ENCODE assay signal across 8 cellular contexts in the genomic region with DNA sequence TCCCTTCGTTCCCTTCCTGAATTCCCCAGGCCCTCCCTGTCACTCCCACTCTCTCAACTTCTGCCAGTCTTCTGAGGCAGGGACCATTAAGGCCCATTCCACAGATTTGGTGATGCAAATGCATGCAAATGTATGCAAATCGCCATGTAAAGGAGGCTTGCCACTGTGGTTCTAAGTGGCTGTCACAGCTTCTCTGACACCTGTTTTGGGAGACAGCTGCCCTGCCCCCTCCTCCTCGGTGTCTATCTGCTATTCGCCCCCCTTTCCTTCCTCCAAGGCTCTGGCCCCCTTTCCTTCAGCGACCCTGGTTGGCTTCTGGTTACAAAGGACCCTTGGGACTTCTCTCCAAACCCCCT. TPM values are rescaled to one million over a fixed set of nuclear protein-coding genes. Genes with fewer than 3 reads are reported as not detected.
DNase-seq lines count a peak whose midpoint lies in the region; ATAC-seq, FAIRE-seq and TF ChIP-seq lines count a peak whose summit lies in the region.

No MANE protein-coding gene starts in this region.

- ATAC-seq in HG03432 (IDR thresholded peaks at IDR 0.05; ENCODE audit: unreplicated experiment) (no peak), left lung (no peak), GM18505 (IDR thresholded peaks at IDR 0.05; ENCODE audit: unreplicated experiment) (no peak)

- no peak for TF ChIP-seq CTCF in epithelial cell of esophagus (IDR thresholded peaks at IDR 0.05; ENCODE audit: insufficient read depth, low read depth, low read length, missing control alignments)
- no peak for TF ChIP-seq CTCF in prostate gland (IDR thresholded peaks at IDR 0.05)
- no peak for TF ChIP-seq CTCF in left lung (IDR thresholded peaks at IDR 0.05)

- intact Hi-C loops in prostate gland (cut with DNase I) (loop anchor here (2.0 kb wide), 2 partner anchors 186 to 268 kb away; a partner anchor contains a TSS), left lung (cut with DNase I) (loop anchor here in 1 of 2 donors (5.0 kb wide), 1 partner anchor 270 kb away; no protein-coding TSS in a partner anchor)

- no peaks in the 10 kb centered on the region for H3K36me3 ChIP-seq in H7 (replicated peaks; ENCODE audit: control insufficient read depth, insufficient read depth, low read length)
- no peaks in the 10 kb centered on the region for H3K36me3 ChIP-seq in SJSA1
- no peaks in the 10 kb centered on the region for H3K36me3 ChIP-seq in prostate gland
- no peaks in the 10 kb centered on the region for H3K36me3 ChIP-seq in left lung

- FAIRE-seq in urothelium cell line (lab: Jason Lieb, UNC), result no peak

- H3K4me1 ChIP-seq in SJSA1 (replicated peaks) (peaks cover 19% of the 10 kb centered on the region), prostate gland (replicated peaks) (no peaks in the 10 kb centered on the region), left lung (peaks cover 0 to 20% of the 10 kb centered on the region in 2 donors)

- TF ChIP-seq POLR2A in prostate gland (IDR thresholded peaks at IDR 0.05) (no peak), GM18505 (IDR thresholded peaks at IDR 0.05; ENCODE audit: borderline replicate concordance, extremely low read depth, insufficient read depth, insufficient read length) (no peak)

- H3K27me3 ChIP-seq in H7 (ENCODE audit: control insufficient read depth, insufficient read depth, low read length), result no peaks in the 10 kb centered on the region; the same call in none of the 2 replicates
- H3K27me3 ChIP-seq in SJSA1 (replicated peaks), result peaks cover 10% of the 10 kb centered on the region; the same call in 1 of the 2 replicates
- H3K27me3 ChIP-seq in prostate gland (replicated peaks; ENCODE audit: insufficient read depth), result no peaks in the 10 kb centered on the region
- no peaks in the 10 kb centered on the region for H3K27me3 ChIP-seq in left lung

- H3K27ac ChIP-seq in SJSA1, result no peak overlapping the region
- no peak overlapping the region for H3K27ac ChIP-seq in prostate gland
- no peak overlapping the region for H3K27ac ChIP-seq in left lung

- DNase-seq in H7 (no peak), SJSA1 (ENCODE audit: low read depth in 1 of 2, low spot score in 2 of 2) (no peak), epithelial cell of esophagus (ENCODE audit: low read depth) (no peak), prostate gland (ENCODE audit: low spot score) (no peak), left lung (no peak), urothelium cell line (ENCODE audit: low spot score) (no peak)

- H3K9me3 ChIP-seq in SJSA1 (replicated peaks) (no peaks in the 10 kb centered on the region), prostate gland (no peaks in the 10 kb centered on the region), left lung (no peaks in the 10 kb centered on the region)

- WGBS in prostate gland, result 25% methylated on average over 5 of the region's 5 CpGs

- H3K4me3 ChIP-seq in H7 (ENCODE audit: insufficient read depth, low read depth, low read length) (peak overlapping the region; percentile 36), SJSA1 (0 out of 2 replicates have a peak overlapping the region, but pooled peaks have one; percentile 5), epithelial cell of esophagus (ENCODE audit: low read length) (peak overlapping the region; percentile 36), prostate gland (peak overlapping the region; percentile 9 to 22), left lung (peak overlapping the region in 1 of 2 donors; percentile 4)

RNA-seq across cellular contexts. Expression of a gene that starts 10.5 kb away (rescaled TPM):
- 19.3 and 23.8 TPM in 2 replicates for total RNA-seq in H7 (2014; rRNA removed; shearing (Covaris generic))
- total RNA-seq in SJSA1 (2014; rRNA removed; shearing (Covaris generic)), result 7.6 and 8.1 TPM in 2 replicates
- total RNA-seq in prostate gland (1 to 10 TPM; 4.0 to 8.4 TPM), left lung (10 to 100 TPM; 20.5 to 41.0 TPM)

RNA-seq across cellular contexts. Expression of a gene that starts 41.3 kb away (rescaled TPM):
- 17.3 and 22.3 TPM in 2 replicates for total RNA-seq in H7 (2014; rRNA removed; shearing (Covaris generic))
- 33.2 and 35.8 TPM in 2 replicates for total RNA-seq in SJSA1 (2014; rRNA removed; shearing (Covaris generic))
- total RNA-seq in prostate gland, result 10 to 100 TPM; 24.9 to 30.2 TPM
- 10 to 100 TPM; 18.0 to 18.7 TPM for total RNA-seq in left lung

RNA-seq across cellular contexts. Expression of a gene that starts 55.7 kb away (rescaled TPM):
- total RNA-seq in H7 (2014; rRNA removed; shearing (Covaris generic)), result 7.4 and 8.9 TPM in 2 replicates
- total RNA-seq in SJSA1 (2014; rRNA removed; shearing (Covaris generic)), result 5.8 and 10.1 TPM in 2 replicates
- total RNA-seq in prostate gland, result 1 to 10 TPM; 3.9 to 7.2 TPM
- 1 to 10 TPM; 2.6 to 6.3 TPM for total RNA-seq in left lung

RNA-seq across cellular contexts. Expression of a gene that starts 55.9 kb away (rescaled TPM):
- total RNA-seq in H7 (2014; rRNA removed; shearing (Covaris generic)), result 81.3 and 82.7 TPM in 2 replicates
- 85.9 and 93.9 TPM in 2 replicates for total RNA-seq in SJSA1 (2014; rRNA removed; shearing (Covaris generic))
- total RNA-seq in prostate gland, result 10 to 100 TPM; 54.9 to 74.6 TPM
- total RNA-seq in left lung, result 10 to 100 TPM; 41.2 to 50.0 TPM
